9 cellular contexts compared by ENCODE assay signal in the genomic region with DNA sequence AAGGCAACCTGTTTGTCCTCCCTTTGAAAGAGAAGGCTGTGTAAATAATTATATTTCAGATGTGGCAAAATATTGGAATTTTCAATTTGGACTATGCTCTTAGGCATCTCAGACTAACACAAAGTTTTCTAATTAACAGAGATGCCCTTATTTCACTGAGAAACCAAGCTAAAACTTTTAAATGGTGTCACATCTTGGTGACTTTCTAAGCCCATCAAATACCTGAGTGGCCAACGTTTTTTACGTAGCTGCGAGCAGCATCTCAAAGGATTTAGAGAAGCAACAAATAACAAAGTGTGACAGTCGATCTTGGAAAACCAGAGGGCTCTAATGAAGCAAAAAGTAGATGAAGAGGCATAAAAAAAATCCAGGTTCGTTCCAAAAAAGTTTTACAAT. TPM values are rescaled to one million over a fixed set of nuclear protein-coding genes. Genes with fewer than 3 reads are reported as not detected.
A peak's percentile ranks its signal among the peaks of the same experiment; 100 is the strongest.
DNase-seq lines count a peak whose midpoint lies in the region; ATAC-seq and TF ChIP-seq lines count a peak whose summit lies in the region.
"Had no signal": no experiment of that assay in that cellular context is flagged by ENCODE, and none has a peak within 500 bp of the region (broad histone marks: within the 10 kb centered on the region; RNA-seq: fewer than 3 reads in every experiment).

No MANE protein-coding gene starts in this region.

- peak overlapping the region; percentile 88 to 98 (median 94) for H3K27ac ChIP-seq in heart right ventricle
- H3K27ac ChIP-seq in naive thymus-derived CD4-positive, alpha-beta T cell (ENCODE audit: low read depth, low read length): no peak overlapping the region
- peak overlapping the region; percentile 79 for H3K27ac ChIP-seq in vagina

- H3K4me3 ChIP-seq in heart right ventricle (peak overlapping the region; percentile 60 to 87 (median 76)), vagina (peak overlapping the region in 1 of 2 donors; percentile 64)
- no peak overlapping the region for H3K4me3 ChIP-seq in naive thymus-derived CD4-positive, alpha-beta T cell (ENCODE audit: low read length)

- peaks cover 33% of the 10 kb centered on the region for H3K4me1 Mint-ChIP-seq in central memory CD8-positive, alpha-beta T cell
- H3K4me1 Mint-ChIP-seq in naive thymus-derived CD4-positive, alpha-beta T cell: peaks cover 26 to 39% (median 29%) of the 10 kb centered on the region in 7 donors

- WGBS in heart right ventricle, 2 donors: 41 to 60% methylated on average over 5 of the region's 5 CpGs

- H3K4me1 ChIP-seq in heart right ventricle (peaks cover 0 to 49% (median 12%) of the 10 kb centered on the region in 9 donors), vagina (peaks cover 39% of the 10 kb centered on the region)
- H3K4me1 ChIP-seq in naive thymus-derived CD4-positive, alpha-beta T cell (ENCODE audit: control insufficient read depth in 2 of 2, insufficient read depth in 2 of 2, low read length in 2 of 2): peaks cover 24 to 34% of the 10 kb centered on the region in 2 donors

- H3K9me3 ChIP-seq in heart right ventricle: no peaks in the 10 kb centered on the region
- no peaks in the 10 kb centered on the region for H3K9me3 ChIP-seq in naive thymus-derived CD4-positive, alpha-beta T cell (ENCODE audit: control insufficient read depth in 2 of 3, low read length in 3 of 3)
- no peaks in the 10 kb centered on the region for H3K9me3 ChIP-seq in vagina

- no peak for DNase-seq in heart right ventricle
- DNase-seq in Right ventricle myocardium inferior (ENCODE audit: missing footprints): no peak
- no peak for DNase-seq in central memory CD8-positive, alpha-beta T cell (ENCODE audit: low spot score in 2 of 2)
- DNase-seq in naive thymus-derived CD4-positive, alpha-beta T cell: no peak
- no peak for DNase-seq in vagina (ENCODE audit: extremely low spot score in 2 of 2)
- no peak for DNase-seq in NCI-H345 treated with DMSO at 0.1 percent for 48 hours (lab: John Stamatoyannopoulos, UW; ENCODE audit: unreplicated experiment)
- no peak for DNase-seq in DMS79 (lab: John Stamatoyannopoulos, UW)

- TF ChIP-seq CTCF in heart right ventricle (IDR thresholded peaks at IDR 0.05): no peak
- TF ChIP-seq CTCF in vagina (IDR thresholded peaks at IDR 0.05): no peak

- H3K36me3 ChIP-seq in heart right ventricle (no peaks in the 10 kb centered on the region), vagina (no peaks in the 10 kb centered on the region)
- no peaks in the 10 kb centered on the region for H3K36me3 ChIP-seq in naive thymus-derived CD4-positive, alpha-beta T cell (ENCODE audit: control insufficient read depth in 2 of 3, insufficient read depth in 3 of 3, low read length in 3 of 3)

- H3K4me3 Mint-ChIP-seq in central memory CD8-positive, alpha-beta T cell: peak overlapping the region; percentile 81
- peak overlapping the region; percentile 81 to 99 (median 90) for H3K4me3 Mint-ChIP-seq in naive thymus-derived CD4-positive, alpha-beta T cell

- intact Hi-C loops in heart right ventricle (cut with DNase I) (loop anchor here in 7 of 10 donors (5.0 to 10.0 kb wide), 7 partner anchors 74 to 384 kb away; no protein-coding TSS in a partner anchor), Right ventricle myocardium inferior (cut with DNase I) (no loop called here), vagina (cut with DNase I) (no loop called here)
- intact Hi-C loops in naive thymus-derived CD4-positive, alpha-beta T cell (cut with micrococcal nuclease): loop anchor here (5.0 to 10.0 kb wide), 5 partner anchors 554 to 1771 kb away; a partner anchor contains a TSS

- peak overlapping the region; percentile 73 for H3K27ac Mint-ChIP-seq in central memory CD8-positive, alpha-beta T cell (ENCODE audit: low read depth)
- H3K27ac Mint-ChIP-seq in naive thymus-derived CD4-positive, alpha-beta T cell: peak overlapping the region in 6 of 9 donors; percentile 28 to 98 (median 92)

- peaks cover 8% of the 10 kb centered on the region for H3K36me3 Mint-ChIP-seq in central memory CD8-positive, alpha-beta T cell (ENCODE audit: insufficient read depth)
- no peaks in the 10 kb centered on the region for H3K36me3 Mint-ChIP-seq in naive thymus-derived CD4-positive, alpha-beta T cell

- no peaks in the 10 kb centered on the region for H3K9me3 Mint-ChIP-seq in central memory CD8-positive, alpha-beta T cell
- peaks cover 0 to 2% (median 0%) of the 10 kb centered on the region in 11 donors for H3K9me3 Mint-ChIP-seq in naive thymus-derived CD4-positive, alpha-beta T cell

- POLR2A ChIA-PET in naive thymus-derived CD4-positive, alpha-beta T cell (lab: Charles Lee): interaction anchor here (0.6 to 1.1 kb wide), 4 partner anchors 37 to 169 kb away, joined by 3 to 6 read pairs (median 3); a partner anchor contains a TSS

- TF ChIP-seq POLR2A in vagina (IDR thresholded peaks at IDR 0.05): no peak

- H3K27me3 Mint-ChIP-seq in central memory CD8-positive, alpha-beta T cell: peaks cover 52% of the 10 kb centered on the region
- peaks cover 27 to 76% (median 39%) of the 10 kb centered on the region in 5 donors for H3K27me3 Mint-ChIP-seq in naive thymus-derived CD4-positive, alpha-beta T cell

- H3K27me3 ChIP-seq in heart right ventricle (peaks cover 0 to 92% (median 0%) of the 10 kb centered on the region in 7 donors), vagina (no peaks in the 10 kb centered on the region)
- peaks cover 12 to 14% of the 10 kb centered on the region in 2 donors for H3K27me3 ChIP-seq in naive thymus-derived CD4-positive, alpha-beta T cell (ENCODE audit: control insufficient read depth in 2 of 2, insufficient read depth in 2 of 2, low read length in 2 of 2)

- CTCF ChIA-PET in naive thymus-derived CD4-positive, alpha-beta T cell (lab: Charles Lee): interaction anchor here (0.8 to 1.2 kb wide), 3 partner anchors 7 to 435 kb away, joined by 3 to 7 read pairs (median 6); no protein-coding TSS in a partner anchor

- ATAC-seq in heart right ventricle (no peak), Right ventricle myocardium inferior (no peak), HG02981 (IDR thresholded peaks at IDR 0.05; ENCODE audit: unreplicated experiment) (no peak)
- ATAC-seq in central memory CD8-positive, alpha-beta T cell (replicated peaks; ENCODE audit: extremely low read depth, poor library complexity, severe bottlenecking): no peak
- ATAC-seq in naive thymus-derived CD4-positive, alpha-beta T cell: no peak

RNA-seq across cellular contexts. Expression of a gene that starts 3.4 kb away (rescaled TPM):
- total RNA-seq in heart right ventricle (10 to 100 TPM; 12.4 to 75.1 (median 36.2) TPM), Right ventricle myocardium inferior (57.5 TPM), vagina (0.98 TPM)
- polyA plus RNA-seq in heart right ventricle: 10 to 100 TPM; 14.1 to 28.6 TPM
- total RNA-seq in naive thymus-derived CD4-positive, alpha-beta T cell: under 1 TPM in 3 of 5 experiments, not detected in 2; 0.34 to 0.46 (median 0.46) TPM
- under 1 TPM; 0.14 to 0.44 TPM for polyA plus RNA-seq in naive thymus-derived CD4-positive, alpha-beta T cell
- total RNA-seq: bronchial epithelial cell had no signal

RNA-seq across cellular contexts. Expression of a gene that starts 44.7 kb away (rescaled TPM):
- 10 to 100 TPM in 7 of 10 donors, 1 to 10 TPM in 3; 6.2 to 21.3 (median 11.1) TPM for total RNA-seq in heart right ventricle
- 10 to 100 TPM in 1 of 2 donors, 1 to 10 TPM in 1; 4.2 to 10.2 TPM for polyA plus RNA-seq in heart right ventricle
- total RNA-seq in Right ventricle myocardium inferior: 12.5 TPM
- total RNA-seq in naive thymus-derived CD4-positive, alpha-beta T cell: 10 to 100 TPM; 30.6 to 55.6 (median 38.0) TPM
- polyA plus RNA-seq in naive thymus-derived CD4-positive, alpha-beta T cell: 10 to 100 TPM; 12.8 to 23.4 TPM
- total RNA-seq in vagina: 48.6 TPM

Comparison
In these comparisons a context has a peak if more than half of its experiments do, and no peak if none do; other contexts are left out.
1. intact Hi-C loops: an anchor here in heart right ventricle (5.0 to 10.0 kb wide) and naive thymus-derived CD4-positive, alpha-beta T cell (5.0 to 10.0 kb wide); none called in Right ventricle myocardium inferior and vagina.